Comparison of ENCODE assay signal across 8 cellular contexts in genomic region chr19:1105217-1105872, GRCh38. TPM values are rescaled to one million over a fixed set of nuclear protein-coding genes. Genes with fewer than 3 reads are reported as not detected.
DNase-seq lines count a peak whose midpoint lies in the region; ATAC-seq and TF ChIP-seq lines count a peak whose summit lies in the region.

No MANE protein-coding gene starts in this region.

- peak overlapping the region; percentile 77 for H3K4me3 ChIP-seq in BLaER1
- H3K4me3 ChIP-seq in NB4 (ENCODE audit: low read depth, low read length) = peak overlapping the region; percentile 57

- H3K4me3 Mint-ChIP-seq in dendritic cell treated with granulocyte-macrophage colony-stimulating factor and Interleukin-4, amounts not matched to agents 40 ng/mL and 50 ng/mL, for 4 days = peak overlapping the region; percentile 80
- peak overlapping the region; percentile 75 for H3K4me3 Mint-ChIP-seq in natural killer cell

- H3K27ac Mint-ChIP-seq in dendritic cell treated with granulocyte-macrophage colony-stimulating factor and Interleukin-4, amounts not matched to agents 40 ng/mL and 50 ng/mL, for 4 days = peak overlapping the region; percentile 93
- H3K27ac Mint-ChIP-seq in natural killer cell = peak overlapping the region; percentile 26 to 88

- H3K4me1 Mint-ChIP-seq in dendritic cell treated with granulocyte-macrophage colony-stimulating factor and Interleukin-4, amounts not matched to agents 40 ng/mL and 50 ng/mL, for 4 days (ENCODE audit: low read depth) = peaks cover 46% of the 10 kb centered on the region
- H3K4me1 Mint-ChIP-seq in natural killer cell = peaks cover 9 to 23% of the 10 kb centered on the region in 2 donors

- no peaks in the 10 kb centered on the region for H3K9me3 Mint-ChIP-seq in dendritic cell treated with granulocyte-macrophage colony-stimulating factor and Interleukin-4, amounts not matched to agents 40 ng/mL and 50 ng/mL, for 4 days
- no peaks in the 10 kb centered on the region for H3K9me3 Mint-ChIP-seq in natural killer cell

- intact Hi-C loops in dendritic cell treated with granulocyte-macrophage colony-stimulating factor and Interleukin-4, amounts not matched to agents 40 ng/mL and 50 ng/mL, for 4 days (cut with micrococcal nuclease) = no loop called here
- intact Hi-C loops in natural killer cell (cut with micrococcal nuclease) = loop anchor here (2.0 kb wide), 1 partner anchor 135 kb away; the partner anchor contains the start of gene ATP5F1D

- peak overlapping the region; percentile 83 for H3K9ac ChIP-seq in BLaER1

- TF ChIP-seq CTCF in NB4 (IDR thresholded peaks at IDR 0.05; ENCODE audit: low read depth, low read length) (no peak), natural killer cell (IDR thresholded peaks at IDR 0.05) (no peak)

- peaks cover 51% of the 10 kb centered on the region for H3K36me3 Mint-ChIP-seq in dendritic cell treated with granulocyte-macrophage colony-stimulating factor and Interleukin-4, amounts not matched to agents 40 ng/mL and 50 ng/mL, for 4 days (ENCODE audit: low read depth)
- no peaks in the 10 kb centered on the region for H3K36me3 Mint-ChIP-seq in natural killer cell

- H3K27me3 Mint-ChIP-seq in dendritic cell treated with granulocyte-macrophage colony-stimulating factor and Interleukin-4, amounts not matched to agents 40 ng/mL and 50 ng/mL, for 4 days = no peaks in the 10 kb centered on the region
- no peaks in the 10 kb centered on the region for H3K27me3 Mint-ChIP-seq in natural killer cell (ENCODE audit: low read depth in 2 of 2)

- H3K27me3 ChIP-seq in BLaER1 = no peaks in the 10 kb centered on the region

- DNase-seq in NB4 (ENCODE audit: low read depth) (no peak), natural killer cell (no peak), NCI-H1436 (lab: John Stamatoyannopoulos, UW) (no peak), retina (no peak)

- no peak for TF ChIP-seq POLR2A in NB4 (IDR thresholded peaks at IDR 0.05; ENCODE audit: extremely low read depth, insufficient read length)

- ATAC-seq in natural killer cell = no peak
- no peak for ATAC-seq in HG02852 (IDR thresholded peaks at IDR 0.05; ENCODE audit: unreplicated experiment)
- no peak for ATAC-seq in HG02884 (IDR thresholded peaks at IDR 0.05; ENCODE audit: unreplicated experiment)

- H3K27ac ChIP-seq in BLaER1 = peak overlapping the region; percentile 92

- H3K9me3 ChIP-seq in BLaER1 = no peaks in the 10 kb centered on the region

- peaks cover 66% of the 10 kb centered on the region for H3K4me1 ChIP-seq in BLaER1

- H3K36me3 ChIP-seq in BLaER1 = peaks cover 40% of the 10 kb centered on the region

- peaks cover 52% of the 10 kb centered on the region for H4K20me1 ChIP-seq in BLaER1

- H3K4me2 ChIP-seq in BLaER1 = peak overlapping the region; percentile 90

RNA-seq across cellular contexts. Expression of gene GPX4, which starts 1.6 kb away (rescaled TPM):
- 100 to 1,000 TPM; 108 to 126 (median 121) TPM for total RNA-seq in natural killer cell

RNA-seq across cellular contexts. Expression of gene POLR2E, which starts 10.2 kb away (rescaled TPM):
- 100 to 1,000 TPM in 1 of 3 donors, 10 to 100 TPM in 2; 77.3 to 105 (median 91.6) TPM for total RNA-seq in natural killer cell

RNA-seq across cellular contexts. Expression of gene ARHGAP45, which starts 38.4 kb away (rescaled TPM):
- 100 to 1,000 TPM; 535 to 601 (median 560) TPM for total RNA-seq in natural killer cell
